ENCODE assay signal across 17 cellular contexts in the genomic region with DNA sequence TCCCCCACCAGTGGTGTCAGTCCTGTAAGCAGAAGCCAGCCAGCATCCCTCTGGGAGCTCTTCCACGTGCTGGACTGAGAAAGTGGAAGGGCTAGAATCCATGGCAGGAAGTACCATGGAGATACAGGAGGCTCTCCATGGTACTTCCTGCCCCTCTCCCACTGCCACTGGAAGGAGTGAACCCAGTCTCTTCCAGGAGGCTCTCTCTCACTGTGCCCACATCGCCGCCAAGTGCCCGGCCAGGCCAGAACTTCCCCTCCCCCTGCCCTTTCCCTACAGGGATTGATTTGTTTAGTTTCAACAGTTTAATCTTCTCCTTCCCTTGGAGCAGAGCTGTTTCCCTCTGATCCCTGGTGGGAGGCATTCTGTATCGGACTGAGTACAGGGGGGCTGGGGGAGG.
DNase-seq lines count a peak whose midpoint lies in the region; ATAC-seq and TF ChIP-seq lines count a peak whose summit lies in the region.
"Had no signal": no experiment of that assay in that cellular context is flagged by ENCODE, and none has a peak within 500 bp of the region (broad histone marks: within the 10 kb centered on the region; RNA-seq: fewer than 3 reads in every experiment).

No MANE protein-coding gene starts in this region.

- no peak for TF ChIP-seq POLR2A in body of pancreas (IDR thresholded peaks at IDR 0.05)

- H3K27ac Mint-ChIP-seq in nephron, result peak overlapping the region; percentile 83 to 93 (median 85)
- H3K27ac Mint-ChIP-seq in activated CD8-positive, alpha-beta memory T cell treated with anti-CD3 and anti-CD28 coated beads, Interleukin-2, amount 10 ng/mL, durations not matched to agents 7 days and 5 days, result no peak overlapping the region
- no peak overlapping the region for H3K27ac Mint-ChIP-seq in activated naive CD4-positive, alpha-beta T cell treated with anti-CD3 and anti-CD28 coated beads for 36 hours
- H3K27ac Mint-ChIP-seq: B cell, HFFc6, naive B cell had no signal

- intact Hi-C loops in body of pancreas (cut with DNase I), result no loop called here
- intact Hi-C loops in activated naive CD4-positive, alpha-beta T cell treated with anti-CD3 and anti-CD28 coated beads for 36 hours (cut with micrococcal nuclease), result no loop called here

- TF ChIP-seq EP300 in Ishikawa (IDR thresholded peaks at IDR 0.05; ENCODE audit: borderline replicate concordance), result no peak

- peaks cover 4% of the 10 kb centered on the region for H3K36me3 Mint-ChIP-seq in nephron (ENCODE audit: low read depth)
- no peaks in the 10 kb centered on the region for H3K36me3 Mint-ChIP-seq in activated CD8-positive, alpha-beta memory T cell treated with anti-CD3 and anti-CD28 coated beads, Interleukin-2, amount 10 ng/mL, durations not matched to agents 7 days and 5 days
- H3K36me3 Mint-ChIP-seq in activated naive CD4-positive, alpha-beta T cell treated with anti-CD3 and anti-CD28 coated beads for 36 hours (ENCODE audit: low read depth), result no peaks in the 10 kb centered on the region
- H3K36me3 Mint-ChIP-seq: naive B cell had no signal

- no peak for TF ChIP-seq CTCF in body of pancreas (IDR thresholded peaks at IDR 0.05)
- TF ChIP-seq CTCF in nephron (IDR thresholded peaks at IDR 0.05; ENCODE audit: unreplicated experiment in 3 of 3), result no peak

- DNase-seq in body of pancreas (peak in 2 of 4 donors; percentile 7 to 16), substantia nigra (lab: John Stamatoyannopoulos, UW) (peak in 38 of 49 donors; percentile 22 to 79 (median 62)), MV-4-11 (lab: John Stamatoyannopoulos, UW) (no peak)
- no peak for DNase-seq in activated CD8-positive, alpha-beta memory T cell treated with anti-CD3 and anti-CD28 coated beads, Interleukin-2, amount 10 ng/mL, durations not matched to agents 7 days and 5 days
- DNase-seq in activated naive CD4-positive, alpha-beta T cell treated with anti-CD3 and anti-CD28 coated beads for 36 hours, result no peak
- DNase-seq: activated CD4-positive, alpha-beta T cell treated with anti-CD3 and anti-CD28 coated beads, Interleukin-2, amount 50 U/mL, for 48 hours; DMS53; HFFc6; lower lobe of right lung; naive B cell; NCI-H2029; NCI-H774 had no signal

- H3K4me3 Mint-ChIP-seq in nephron, result peak overlapping the region in 2 of 3 experiments; percentile 23 to 69
- H3K4me3 Mint-ChIP-seq in activated CD8-positive, alpha-beta memory T cell treated with anti-CD3 and anti-CD28 coated beads, Interleukin-2, amount 10 ng/mL, durations not matched to agents 7 days and 5 days, result no peak overlapping the region
- H3K4me3 Mint-ChIP-seq in activated naive CD4-positive, alpha-beta T cell treated with anti-CD3 and anti-CD28 coated beads for 36 hours, result no peak overlapping the region
- H3K4me3 Mint-ChIP-seq: B cell, HFFc6 had no signal

- no peak overlapping the region for H3K27ac ChIP-seq in body of pancreas
- peak overlapping the region; percentile 95 for H3K27ac ChIP-seq in substantia nigra (ENCODE audit: low read depth, low read length, poor library complexity, severe bottlenecking)
- H3K27ac ChIP-seq: lower lobe of right lung, RWPE1, suprapubic skin had no signal

- no peak overlapping the region for H3K4me3 ChIP-seq in body of pancreas
- H3K4me3 ChIP-seq: lower lobe of right lung, suprapubic skin had no signal

- no peaks in the 10 kb centered on the region for H3K9me3 ChIP-seq in body of pancreas
- H3K9me3 ChIP-seq: lower lobe of right lung, suprapubic skin had no signal

- WGBS in body of pancreas, 2 donors, result 25 to 40% methylated on average over 5 of the region's 5 CpGs

- no peaks in the 10 kb centered on the region for H3K4me1 ChIP-seq in body of pancreas
- H3K4me1 ChIP-seq: suprapubic skin had no signal

- peaks cover 32% of the 10 kb centered on the region for H3K27me3 Mint-ChIP-seq in nephron (ENCODE audit: low read depth)
- H3K27me3 Mint-ChIP-seq in activated CD8-positive, alpha-beta memory T cell treated with anti-CD3 and anti-CD28 coated beads, Interleukin-2, amount 10 ng/mL, durations not matched to agents 7 days and 5 days, result peaks cover 6% of the 10 kb centered on the region
- peaks cover 2% of the 10 kb centered on the region for H3K27me3 Mint-ChIP-seq in activated naive CD4-positive, alpha-beta T cell treated with anti-CD3 and anti-CD28 coated beads for 36 hours (ENCODE audit: low read depth)

- H3K9me3 Mint-ChIP-seq in nephron, result no peaks in the 10 kb centered on the region
- H3K9me3 Mint-ChIP-seq in activated CD8-positive, alpha-beta memory T cell treated with anti-CD3 and anti-CD28 coated beads, Interleukin-2, amount 10 ng/mL, durations not matched to agents 7 days and 5 days (ENCODE audit: low read depth), result no peaks in the 10 kb centered on the region
- H3K9me3 Mint-ChIP-seq in activated naive CD4-positive, alpha-beta T cell treated with anti-CD3 and anti-CD28 coated beads for 36 hours, result no peaks in the 10 kb centered on the region
- H3K9me3 Mint-ChIP-seq: HFFc6 had no signal

- no peaks in the 10 kb centered on the region for H3K36me3 ChIP-seq in body of pancreas (replicated peaks in 1 of 2; ENCODE audit: insufficient read depth in 1 of 2, low read depth in 2 of 2)
- H3K36me3 ChIP-seq: lower lobe of right lung, suprapubic skin had no signal

- TF ChIP-seq RAD21 in Ishikawa (IDR thresholded peaks at IDR 0.05; ENCODE audit: low read depth), result no peak

- H3K27me3 ChIP-seq in body of pancreas, result no peaks in the 10 kb centered on the region

- CTCF ChIA-PET in activated CD8-positive, alpha-beta memory T cell treated with anti-CD3 and anti-CD28 coated beads, Interleukin-2, amount 10 ng/mL, durations not matched to agents 7 days and 5 days (lab: Charles Lee), result no interaction called here
- CTCF ChIA-PET in activated naive CD4-positive, alpha-beta T cell treated with anti-CD3 and anti-CD28 coated beads for 36 hours (lab: Charles Lee), result no interaction called here

- H3K4me1 Mint-ChIP-seq in nephron, result peaks cover 45% of the 10 kb centered on the region
- H3K4me1 Mint-ChIP-seq in activated CD8-positive, alpha-beta memory T cell treated with anti-CD3 and anti-CD28 coated beads, Interleukin-2, amount 10 ng/mL, durations not matched to agents 7 days and 5 days, result peaks cover 4% of the 10 kb centered on the region
- H3K4me1 Mint-ChIP-seq in activated naive CD4-positive, alpha-beta T cell treated with anti-CD3 and anti-CD28 coated beads for 36 hours (ENCODE audit: low read depth), result no peaks in the 10 kb centered on the region
- H3K4me1 Mint-ChIP-seq: B cell had no signal

- peak; percentile 25 for ATAC-seq in body of pancreas
- ATAC-seq in activated CD8-positive, alpha-beta memory T cell treated with anti-CD3 and anti-CD28 coated beads, Interleukin-2, amount 10 ng/mL, durations not matched to agents 7 days and 5 days, result no peak
- ATAC-seq: lower lobe of right lung had no signal

TF ChIP-seq in Ishikawa, 13 proteins besides CTCF, POLR2A, EP300 and RAD21:
- TF ChIP-seq MAX (IDR thresholded peaks at IDR 0.05) (no peak), ZBTB7A (IDR thresholded peaks at IDR 0.05; ENCODE audit: low read depth) (no peak), NFIC (IDR thresholded peaks at IDR 0.05) (no peak), CREB1 (IDR thresholded peaks at IDR 0.05; ENCODE audit: low read depth) (no peak), TCF12 (IDR thresholded peaks at IDR 0.05; ENCODE audit: low read depth) (no peak), TAF1 (IDR thresholded peaks at IDR 0.05; ENCODE audit: low read depth) (no peak), EGR1 (IDR thresholded peaks at IDR 0.05) (no peak)
- TF ChIP-seq, protein P1, sequence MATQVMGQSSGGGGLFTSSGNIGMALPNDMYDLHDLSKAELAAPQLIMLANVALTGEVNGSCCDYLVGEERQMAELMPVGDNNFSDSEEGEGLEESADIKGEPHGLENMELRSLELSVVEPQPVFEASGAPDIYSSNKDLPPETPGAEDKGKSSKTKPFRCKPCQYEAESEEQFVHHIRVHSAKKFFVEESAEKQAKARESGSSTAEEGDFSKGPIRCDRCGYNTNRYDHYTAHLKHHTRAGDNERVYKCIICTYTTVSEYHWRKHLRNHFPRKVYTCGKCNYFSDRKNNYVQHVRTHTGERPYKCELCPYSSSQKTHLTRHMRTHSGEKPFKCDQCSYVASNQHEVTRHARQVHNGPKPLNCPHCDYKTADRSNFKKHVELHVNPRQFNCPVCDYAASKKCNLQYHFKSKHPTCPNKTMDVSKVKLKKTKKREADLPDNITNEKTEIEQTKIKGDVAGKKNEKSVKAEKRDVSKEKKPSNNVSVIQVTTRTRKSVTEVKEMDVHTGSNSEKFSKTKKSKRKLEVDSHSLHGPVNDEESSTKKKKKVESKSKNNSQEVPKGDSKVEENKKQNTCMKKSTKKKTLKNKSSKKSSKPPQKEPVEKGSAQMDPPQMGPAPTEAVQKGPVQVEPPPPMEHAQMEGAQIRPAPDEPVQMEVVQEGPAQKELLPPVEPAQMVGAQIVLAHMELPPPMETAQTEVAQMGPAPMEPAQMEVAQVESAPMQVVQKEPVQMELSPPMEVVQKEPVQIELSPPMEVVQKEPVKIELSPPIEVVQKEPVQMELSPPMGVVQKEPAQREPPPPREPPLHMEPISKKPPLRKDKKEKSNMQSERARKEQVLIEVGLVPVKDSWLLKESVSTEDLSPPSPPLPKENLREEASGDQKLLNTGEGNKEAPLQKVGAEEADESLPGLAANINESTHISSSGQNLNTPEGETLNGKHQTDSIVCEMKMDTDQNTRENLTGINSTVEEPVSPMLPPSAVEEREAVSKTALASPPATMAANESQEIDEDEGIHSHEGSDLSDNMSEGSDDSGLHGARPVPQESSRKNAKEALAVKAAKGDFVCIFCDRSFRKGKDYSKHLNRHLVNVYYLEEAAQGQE (IDR thresholded peaks at IDR 0.05; ENCODE audit: low read depth), result peak; percentile 23; the same call in 1 of the 2 replicates

Comparison
In these comparisons a context has a peak if more than half of its experiments do, and no peak if none do; other contexts are left out.
1. DNase-seq: peak in substantia nigra (38 of 49); none in activated CD8-positive, alpha-beta memory T cell treated with anti-CD3 and anti-CD28 coated beads, Interleukin-2, amount 10 ng/mL, durations not matched to agents 7 days and 5 days (single experiment), activated naive CD4-positive, alpha-beta T cell treated with anti-CD3 and anti-CD28 coated beads for 36 hours (single experiment) and MV-4-11 (single experiment).
2. H3K27ac Mint-ChIP-seq: peak in nephron (3 of 3); none in activated CD8-positive, alpha-beta memory T cell treated with anti-CD3 and anti-CD28 coated beads, Interleukin-2, amount 10 ng/mL, durations not matched to agents 7 days and 5 days (single experiment) and activated naive CD4-positive, alpha-beta T cell treated with anti-CD3 and anti-CD28 coated beads for 36 hours (single experiment).
3. H3K4me3 Mint-ChIP-seq: peak in nephron (2 of 3); none in activated CD8-positive, alpha-beta memory T cell treated with anti-CD3 and anti-CD28 coated beads, Interleukin-2, amount 10 ng/mL, durations not matched to agents 7 days and 5 days (single experiment) and activated naive CD4-positive, alpha-beta T cell treated with anti-CD3 and anti-CD28 coated beads for 36 hours (single experiment).